In genomic region chr6:35481215-35481614, GRCh38 we compare ENCODE assay signal across 21 cellular contexts. TPM values are rescaled to one million over a fixed set of nuclear protein-coding genes. Genes with fewer than 3 reads are reported as not detected.
"Had no signal": no experiment of that assay in that cellular context is flagged by ENCODE, and none has a peak within 500 bp of the region (broad histone marks: within the 10 kb centered on the region; RNA-seq: fewer than 3 reads in every experiment).

No MANE protein-coding gene starts in this region.

- H3K9me3 Mint-ChIP-seq: activated CD4-positive, alpha-beta memory T cell treated with anti-CD3 and anti-CD28 coated beads for 36 hours; activated naive CD8-positive, alpha-beta T cell treated with anti-CD3 and anti-CD28 coated beads, Interleukin-2, amount 10 ng/mL, durations not matched to agents 7 days and 5 days; memory B cell; natural killer cell treated with Interleukin-12 subunit alpha and Interleukin-12 subunit beta and Interleukin-15 and Interleukin-18, amount 100 ng/mL, for 72 hours; T-cell had no signal

- H3K4me1 ChIP-seq: pancreas had no signal

- H3K27me3 ChIP-seq: breast epithelium, esophagus squamous epithelium, foreskin keratinocyte, heart left ventricle, pancreas, stomach, tibial artery had no signal

- H3K4me1 Mint-ChIP-seq: activated naive CD8-positive, alpha-beta T cell treated with anti-CD3 and anti-CD28 coated beads, Interleukin-2, amount 10 ng/mL, durations not matched to agents 7 days and 5 days; T-cell had no signal

- H3K36me3 ChIP-seq: breast epithelium, pancreas had no signal

- H3K27me3 Mint-ChIP-seq: activated CD4-positive, alpha-beta memory T cell treated with anti-CD3 and anti-CD28 coated beads for 36 hours; memory B cell; natural killer cell treated with Interleukin-12 subunit alpha and Interleukin-12 subunit beta and Interleukin-15 and Interleukin-18, amount 100 ng/mL, for 72 hours; T-cell had no signal

- H3K9me3 ChIP-seq: breast epithelium, esophagus squamous epithelium, heart left ventricle, pancreas, stomach, tibial artery had no signal

- H3K36me3 Mint-ChIP-seq: activated CD4-positive, alpha-beta memory T cell treated with anti-CD3 and anti-CD28 coated beads for 36 hours; activated naive CD8-positive, alpha-beta T cell treated with anti-CD3 and anti-CD28 coated beads, Interleukin-2, amount 10 ng/mL, durations not matched to agents 7 days and 5 days; memory B cell; natural killer cell treated with Interleukin-12 subunit alpha and Interleukin-12 subunit beta and Interleukin-15 and Interleukin-18, amount 100 ng/mL, for 72 hours; T-cell had no signal

- H3K27ac ChIP-seq: foreskin keratinocyte, pancreas, skin epidermis had no signal

- H3K4me3 Mint-ChIP-seq: activated CD4-positive, alpha-beta memory T cell treated with anti-CD3 and anti-CD28 coated beads for 36 hours; activated naive CD8-positive, alpha-beta T cell treated with anti-CD3 and anti-CD28 coated beads, Interleukin-2, amount 10 ng/mL, durations not matched to agents 7 days and 5 days; memory B cell; natural killer cell treated with Interleukin-12 subunit alpha and Interleukin-12 subunit beta and Interleukin-15 and Interleukin-18, amount 100 ng/mL, for 72 hours; T-cell had no signal

- H3K4me3 ChIP-seq: breast epithelium, esophagus squamous epithelium, heart left ventricle, pancreas, skin epidermis, stomach, tibial artery had no signal

- DNase-seq: activated CD4-positive, alpha-beta memory T cell treated with anti-CD3 and anti-CD28 coated beads for 36 hours; activated naive CD8-positive, alpha-beta T cell treated with anti-CD3 and anti-CD28 coated beads, Interleukin-2, amount 10 ng/mL, durations not matched to agents 7 days and 5 days; activated T-cell treated with anti-CD3 and anti-CD28 coated beads, Interleukin-2, amount 50 U/mL, for 48 hours; anterior cingulate cortex; esophagus squamous epithelium; foreskin keratinocyte; heart left ventricle; left colon; pancreas; retina; stimulated activated CD4-positive, alpha-beta T cell treated with anti-CD3 and anti-CD28 coated beads, Interleukin-4, amount 100 ng/mL, for 4 hours; stomach; T-cell; T1000; tibial artery had no signal

- H3K27ac Mint-ChIP-seq: activated CD4-positive, alpha-beta memory T cell treated with anti-CD3 and anti-CD28 coated beads for 36 hours; activated naive CD8-positive, alpha-beta T cell treated with anti-CD3 and anti-CD28 coated beads, Interleukin-2, amount 10 ng/mL, durations not matched to agents 7 days and 5 days; memory B cell; natural killer cell treated with Interleukin-12 subunit alpha and Interleukin-12 subunit beta and Interleukin-15 and Interleukin-18, amount 100 ng/mL, for 72 hours; T-cell had no signal

RNA-seq across cellular contexts. Expression of gene TULP1, which starts 31.5 kb away (rescaled TPM):
- total RNA-seq: activated CD4-positive, alpha-beta memory T cell treated with anti-CD3 and anti-CD28 coated beads for 36 hours; activated naive CD8-positive, alpha-beta T cell treated with anti-CD3 and anti-CD28 coated beads, Interleukin-2, amount 10 ng/mL, durations not matched to agents 7 days and 5 days; breast epithelium; chondrocyte; dermis microvascular lymphatic vessel endothelial cell; esophagus squamous epithelium; foreskin keratinocyte; heart left ventricle; left colon; natural killer cell treated with Interleukin-12 subunit alpha and Interleukin-12 subunit beta and Interleukin-15 and Interleukin-18, amount 100 ng/mL, for 72 hours; pancreas; stomach; T-cell had no signal
